Comparison of ENCODE assay signal across 16 cellular contexts in genomic region chr22:19066531-19067271, GRCh38.
DNase-seq lines count a peak whose midpoint lies in the region; ATAC-seq and TF ChIP-seq lines count a peak whose summit lies in the region.
"Had no signal": no experiment of that assay in that cellular context is flagged by ENCODE, and none has a peak within 500 bp of the region (broad histone marks: within the 10 kb centered on the region; RNA-seq: fewer than 3 reads in every experiment).

No MANE protein-coding gene starts in this region.

- no peak for ATAC-seq in GM19397 (IDR thresholded peaks at IDR 0.05; ENCODE audit: unreplicated experiment)
- ATAC-seq: right cardiac atrium had no signal

- DNase-seq in activated CD8-positive, alpha-beta memory T cell treated with anti-CD3 and anti-CD28 coated beads for 24 hours = peak; percentile 38
- no peak for DNase-seq in activated CD8-positive, alpha-beta memory T cell treated with anti-CD3 and anti-CD28 coated beads, Interleukin-2, amount 50 U/mL, for 4 hours
- DNase-seq in astrocyte of the cerebellum (ENCODE audit: low read depth) (peak; percentile 38), glomerular visceral epithelial cell (ENCODE audit: extremely low spot score) (peak; percentile 35), NCI-H2081 (lab: John Stamatoyannopoulos, UW) (no peak), iPS-NIHi11 (ENCODE audit: low spot score) (no peak)
- DNase-seq in stimulated activated CD8-positive, alpha-beta memory T cell treated with anti-CD3 and anti-CD28 coated beads, Interleukin-4, amount 100 ng/mL, for 48 hours = peak; percentile 11
- DNase-seq: activated gamma-delta T cell treated with Interleukin-2 at 50 U/mL for 16 hours, cortex of kidney, DMS53, NCI-H1048, NCI-H748 treated with DMSO at 0.1 percent for 48 hours, right cardiac atrium, thyroid gland had no signal

- no peak overlapping the region for H3K4me3 ChIP-seq in astrocyte of the cerebellum (ENCODE audit: low read depth, low read length)
- H3K4me3 ChIP-seq: hepatocyte, thyroid gland had no signal

- TF ChIP-seq CTCF in astrocyte of the cerebellum (IDR thresholded peaks at IDR 0.05; ENCODE audit: low read depth, low read length, missing control alignments) = no peak

- in situ Hi-C loops in astrocyte of the cerebellum (cut with HindIII; ENCODE audit: low sequenced_read_pairs) = no loop called here

Comparison
In these comparisons a context has a peak if more than half of its experiments do, and no peak if none do; other contexts are left out.
1. DNase-seq: peak in activated CD8-positive, alpha-beta memory T cell treated with anti-CD3 and anti-CD28 coated beads for 24 hours (single experiment), astrocyte of the cerebellum (single experiment), glomerular visceral epithelial cell (single experiment) and stimulated activated CD8-positive, alpha-beta memory T cell treated with anti-CD3 and anti-CD28 coated beads, Interleukin-4, amount 100 ng/mL, for 48 hours (single experiment); none in activated CD8-positive, alpha-beta memory T cell treated with anti-CD3 and anti-CD28 coated beads, Interleukin-2, amount 50 U/mL, for 4 hours (single experiment), NCI-H2081 (0 of 2) and iPS-NIHi11 (single experiment).